In the genomic region with DNA sequence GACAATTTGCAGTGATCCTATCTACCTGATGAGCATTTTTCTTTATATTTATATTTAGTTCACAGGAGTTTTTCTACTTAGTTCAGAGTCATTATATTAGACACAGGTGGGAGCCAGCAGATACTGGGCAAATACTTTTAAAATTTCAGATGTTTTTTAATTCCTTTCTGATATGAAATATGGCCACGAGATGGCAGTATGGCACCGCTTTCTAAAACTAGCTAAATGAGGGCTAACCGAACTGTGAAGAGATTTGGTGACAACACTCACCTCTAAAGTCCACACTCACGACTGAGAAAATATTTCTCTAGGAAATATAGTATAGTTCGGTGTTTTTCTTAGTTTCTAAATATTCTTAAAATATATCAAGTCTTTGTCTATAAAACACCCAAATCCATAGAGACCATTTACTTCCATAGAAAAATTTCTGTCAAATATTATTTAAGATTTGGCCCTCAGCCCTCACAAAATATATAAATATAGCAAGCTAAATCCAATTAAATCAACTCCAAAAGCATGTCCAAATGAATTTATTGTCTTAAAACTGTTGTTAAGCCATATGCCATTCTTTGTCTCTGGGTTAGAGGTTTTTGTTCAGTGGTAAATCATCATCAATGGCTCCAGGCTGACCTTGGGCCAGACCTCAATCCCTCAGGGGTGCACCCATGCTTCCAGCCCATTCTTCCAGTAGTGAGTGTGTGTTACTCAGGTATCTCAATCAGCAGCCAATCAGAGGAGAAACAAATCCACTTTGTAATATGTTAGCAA, we compare ENCODE assay signal across 8 cellular contexts.
A peak's percentile ranks its signal among the peaks of the same experiment; 100 is the strongest.
DNase-seq lines count a peak whose midpoint lies in the region; ATAC-seq and TF ChIP-seq lines count a peak whose summit lies in the region.

No MANE protein-coding gene starts in this region.

- no peaks in the 10 kb centered on the region for H4K20me1 ChIP-seq in OCI-LY3 (ENCODE audit: insufficient read depth, low read length)

- 4% methylated on average over 5 of the region's 5 CpGs for WGBS in esophagus muscularis mucosa
- WGBS in neuronal stem cell (ENCODE audit: extremely low coverage in 2 of 2, insufficient read length in 2 of 2, insufficient replicate concordance in 1 of 2), 2 donors: no CpG with 5 or more reads among the region's 5 CpGs

- no peak for TF ChIP-seq EP300 in esophagus muscularis mucosa (IDR thresholded peaks at IDR 0.05)

- no peaks in the 10 kb centered on the region for H3K9me3 Mint-ChIP-seq in CD8-positive, alpha-beta memory T cell

- H3K4me1 Mint-ChIP-seq in CD8-positive, alpha-beta memory T cell: peaks cover 0 to 9% (median 0%) of the 10 kb centered on the region in 3 donors

- DNase-seq in CD8-positive, alpha-beta memory T cell: peak; percentile 37 to 71 (median 46)
- DNase-seq in HS-27A (ENCODE audit: low read depth) (peak; percentile 20), activated T-cell treated with anti-CD3 and anti-CD28 coated beads for 1 hour (ENCODE audit: low read depth) (peak; percentile 51), esophagus muscularis mucosa (ENCODE audit: extremely low spot score) (no peak), neuronal stem cell (ENCODE audit: low spot score) (peak; percentile 58), thoracic aorta (ENCODE audit: low spot score) (no peak)

- no peak overlapping the region for H3K4me3 ChIP-seq in CD8-positive, alpha-beta memory T cell (ENCODE audit: low read length)
- H3K4me3 ChIP-seq in OCI-LY3 (ENCODE audit: low read length) (no peak overlapping the region), esophagus muscularis mucosa (no peak overlapping the region), neuronal stem cell (ENCODE audit: low read length in 2 of 2) (no peak overlapping the region), thoracic aorta (no peak overlapping the region)

- ATAC-seq in thoracic aorta (ENCODE audit: insufficient number of reproducible peaks, low FRiP score, low read depth): no peak
- no peak for ATAC-seq in GM21423 (IDR thresholded peaks at IDR 0.05; ENCODE audit: unreplicated experiment)

- no peaks in the 10 kb centered on the region for H3K79me1 ChIP-seq in neuronal stem cell (ENCODE audit: low read depth, low read length)

- H3K4ac ChIP-seq in neuronal stem cell (ENCODE audit: low read length): no peak overlapping the region

- no peak overlapping the region for H3K14ac ChIP-seq in neuronal stem cell (ENCODE audit: low read length)

- no peak overlapping the region for H2BK5ac ChIP-seq in neuronal stem cell (ENCODE audit: low read length)

- no peak overlapping the region for H3K4me3 Mint-ChIP-seq in CD8-positive, alpha-beta memory T cell

- H3K9ac ChIP-seq in OCI-LY3 (ENCODE audit: low read length): no peak overlapping the region
- no peak overlapping the region for H3K9ac ChIP-seq in neuronal stem cell (ENCODE audit: low read depth, low read length, poor library complexity)

- H3K9me3 ChIP-seq in CD8-positive, alpha-beta memory T cell (ENCODE audit: low read length): no peaks in the 10 kb centered on the region
- H3K9me3 ChIP-seq in OCI-LY3 (ENCODE audit: insufficient read depth, low read length) (no peaks in the 10 kb centered on the region), esophagus muscularis mucosa (no peaks in the 10 kb centered on the region), neuronal stem cell (replicated peaks in 1 of 2; ENCODE audit: control insufficient read depth in 2 of 2, insufficient read depth in 1 of 2, low read depth in 1 of 2, low read length in 2 of 2) (no peaks in the 10 kb centered on the region), thoracic aorta (no peaks in the 10 kb centered on the region)

- POLR2A ChIA-PET in CD8-positive, alpha-beta memory T cell (lab: Charles Lee): no interaction called here

- H3K36me3 ChIP-seq in CD8-positive, alpha-beta memory T cell (ENCODE audit: insufficient read depth, low read length): peaks cover 15% of the 10 kb centered on the region
- H3K36me3 ChIP-seq in OCI-LY3 (replicated peaks; ENCODE audit: low read depth, low read length) (peaks cover 4% of the 10 kb centered on the region), esophagus muscularis mucosa (peaks cover 4 to 54% (median 34%) of the 10 kb centered on the region in 4 donors), neuronal stem cell (replicated peaks in 1 of 2; ENCODE audit: control insufficient read depth in 2 of 2, insufficient read depth in 2 of 2, low read length in 2 of 2) (peaks cover 9 to 52% of the 10 kb centered on the region in 2 donors), thoracic aorta (no peaks in the 10 kb centered on the region)

- CTCF ChIA-PET in CD8-positive, alpha-beta memory T cell (lab: Charles Lee): interaction anchor here (0.6 to 2.4 kb wide), 17 partner anchors 8 to 844 kb away, joined by 3 to 26 read pairs (median 5); no protein-coding TSS in a partner anchor

- H3K23ac ChIP-seq in neuronal stem cell (ENCODE audit: low read depth, low read length, poor library complexity): no peak overlapping the region

- H3K27ac ChIP-seq in CD8-positive, alpha-beta memory T cell (ENCODE audit: low read depth, low read length): no peak overlapping the region
- H3K27ac ChIP-seq in OCI-LY3 (ENCODE audit: low read length) (no peak overlapping the region), esophagus muscularis mucosa (replicated peaks in 1 of 4) (peak overlapping the region; percentile 70 to 76 (median 74)), neuronal stem cell (replicated peaks; ENCODE audit: low read length) (no peak overlapping the region), thoracic aorta (no peak overlapping the region)

- no peaks in the 10 kb centered on the region for H3K27me3 Mint-ChIP-seq in CD8-positive, alpha-beta memory T cell

- TF ChIP-seq POLR2A in esophagus muscularis mucosa (IDR thresholded peaks at IDR 0.05; ENCODE audit: low read depth): no peak

- H2BK120ac ChIP-seq in neuronal stem cell (ENCODE audit: low read depth, low read length): no peak overlapping the region

- H3K79me2 ChIP-seq in OCI-LY3 (ENCODE audit: low read length): no peaks in the 10 kb centered on the region

- peak; percentile 61 for TF ChIP-seq CTCF in OCI-LY3 (IDR thresholded peaks at IDR 0.05; ENCODE audit: low read depth, low read length)
- peak; percentile 68 to 81 (median 76) for TF ChIP-seq CTCF in esophagus muscularis mucosa (IDR thresholded peaks at IDR 0.05)
- TF ChIP-seq CTCF in thoracic aorta (IDR thresholded peaks at IDR 0.05): peak; percentile 67

- intact Hi-C loops in esophagus muscularis mucosa (cut with DNase I): loop anchor here (5.0 to 10.0 kb wide), 3 partner anchors 111 to 844 kb away; no protein-coding TSS in a partner anchor

- H3K18ac ChIP-seq in neuronal stem cell (ENCODE audit: low read length): no peak overlapping the region

- no peak overlapping the region for H2BK15ac ChIP-seq in neuronal stem cell (ENCODE audit: low read length)

- no peak overlapping the region for H2AK5ac ChIP-seq in neuronal stem cell (ENCODE audit: low read depth, low read length)

- H3K27me3 ChIP-seq in CD8-positive, alpha-beta memory T cell (ENCODE audit: insufficient read depth, low read length, poor library complexity, severe bottlenecking): no peaks in the 10 kb centered on the region
- H3K27me3 ChIP-seq in OCI-LY3 (ENCODE audit: low read depth, low read length) (no peaks in the 10 kb centered on the region), esophagus muscularis mucosa (no peaks in the 10 kb centered on the region), neuronal stem cell (ENCODE audit: control insufficient read depth in 3 of 3, insufficient read depth in 3 of 3, low read depth in 1 of 3, low read length in 3 of 3) (peaks cover 0 to 2% (median 0%) of the 10 kb centered on the region in 3 experiments), thoracic aorta (replicated peaks; ENCODE audit: insufficient read depth) (no peaks in the 10 kb centered on the region)

- no peak overlapping the region for H2AFZ ChIP-seq in OCI-LY3 (ENCODE audit: low read depth, low read length)
- no peak overlapping the region for H2AFZ ChIP-seq in neuronal stem cell (ENCODE audit: low read length)

- H4K91ac ChIP-seq in neuronal stem cell (ENCODE audit: low read depth, low read length, poor library complexity): no peak overlapping the region

- H3K4me2 ChIP-seq in OCI-LY3 (ENCODE audit: low read length) (no peak overlapping the region), neuronal stem cell (ENCODE audit: insufficient read depth, low read length, poor library complexity, severe bottlenecking) (no peak overlapping the region)

- H4K8ac ChIP-seq in neuronal stem cell (ENCODE audit: low read depth, low read length): no peak overlapping the region

- H3K4me1 ChIP-seq in CD8-positive, alpha-beta memory T cell (ENCODE audit: insufficient read depth, low read length): no peaks in the 10 kb centered on the region
- no peaks in the 10 kb centered on the region for H3K4me1 ChIP-seq in OCI-LY3 (ENCODE audit: low read length)
- H3K4me1 ChIP-seq in esophagus muscularis mucosa: peaks cover 0 to 36% (median 20%) of the 10 kb centered on the region in 4 donors
- H3K4me1 ChIP-seq in neuronal stem cell (ENCODE audit: control insufficient read depth in 2 of 2, insufficient read depth in 1 of 2, low read depth in 1 of 2, low read length in 2 of 2): peaks cover 0 to 3% of the 10 kb centered on the region in 2 donors
- no peaks in the 10 kb centered on the region for H3K4me1 ChIP-seq in thoracic aorta (ENCODE audit: control insufficient read depth in 1 of 2, low read depth in 2 of 2)

- peaks cover 8 to 77% (median 22%) of the 10 kb centered on the region in 3 donors for H3K36me3 Mint-ChIP-seq in CD8-positive, alpha-beta memory T cell

- H3K27ac Mint-ChIP-seq in CD8-positive, alpha-beta memory T cell: peak overlapping the region in 2 of 8 donors; percentile 38 to 84

- H2BK12ac ChIP-seq in neuronal stem cell (ENCODE audit: low read length): no peak overlapping the region

Comparison
In these comparisons a context has a peak if more than half of its experiments do, and no peak if none do; other contexts are left out.
1. DNase-seq: peak in CD8-positive, alpha-beta memory T cell (5 of 5), HS-27A (single experiment), activated T-cell treated with anti-CD3 and anti-CD28 coated beads for 1 hour (single experiment) and neuronal stem cell (single experiment); none in esophagus muscularis mucosa (single experiment) and thoracic aorta (single experiment).
2. H3K27ac ChIP-seq: peak in esophagus muscularis mucosa (4 of 4); none in CD8-positive, alpha-beta memory T cell (single experiment), OCI-LY3 (single experiment), neuronal stem cell (single experiment) and thoracic aorta (0 of 2).
3. Peak in every context shown above with its lines, with median percentiles within 50 percentile points of each other: CTCF ChIP-seq.